In genomic region chr18:44474067-44474411, GRCh38 we compare ENCODE assay signal across 26 cellular contexts.
"Had no signal": no experiment of that assay in that cellular context is flagged by ENCODE, and none has a peak within 500 bp of the region (broad histone marks: within the 10 kb centered on the region; RNA-seq: fewer than 3 reads in every experiment).

No MANE protein-coding gene starts in this region.

- H3K4me2 ChIP-seq: hepatocyte had no signal

- DNase-seq: activated CD4-positive, alpha-beta T cell treated with anti-CD3 and anti-CD28 coated beads for 4 hours; activated CD4-positive, alpha-beta T cell treated with anti-CD3 and anti-CD28 coated beads, Interleukin-2, amount 50 U/mL, for 4 hours; activated naive CD4-positive, alpha-beta T cell treated with Interleukin-2 at 50 U/mL for 16 hours; activated naive CD8-positive, alpha-beta T cell treated with anti-CD3 and anti-CD28 coated beads for 36 hours; activated T-cell treated with anti-CD3 and anti-CD28 coated beads for 4 hours; activated T-cell treated with anti-CD3 and anti-CD28 coated beads, Interleukin-2, amount 50 U/mL, for 72 hours; caudate nucleus; cortex of kidney; effector memory CD8-positive, alpha-beta T cell; naive B cell; stimulated activated CD4-positive, alpha-beta T cell treated with anti-CD3 and anti-CD28 coated beads, Interleukin-12 subunit alpha, Interleukin-12 subunit beta, amount 100 ng/mL, for 4 hours; stimulated activated CD4-positive, alpha-beta T cell treated with anti-CD3 and anti-CD28 coated beads, Interleukin-4, amount 100 ng/mL, for 1 hour; stimulated activated naive CD8-positive, alpha-beta T cell treated with anti-CD3 and anti-CD28 coated beads, Interleukin-15, amount 100 ng/mL, for 72 hours; substantia nigra had no signal

- H3K4me3 Mint-ChIP-seq: activated naive CD8-positive, alpha-beta T cell treated with anti-CD3 and anti-CD28 coated beads for 36 hours; activated T-cell treated with anti-CD3 and anti-CD28 coated beads, Interleukin-2, amount 50 U/mL, for 72 hours; effector memory CD8-positive, alpha-beta T cell; mesothelial cell of epicardium; neural crest cell; stimulated activated naive CD8-positive, alpha-beta T cell treated with anti-CD3 and anti-CD28 coated beads, Interleukin-15, amount 100 ng/mL, for 72 hours; type B pancreatic cell had no signal

- ATAC-seq: activated T-cell treated with anti-CD3 and anti-CD28 coated beads, Interleukin-2, amount 50 U/mL, for 72 hours; effector memory CD8-positive, alpha-beta T cell; gastroesophageal sphincter; sciatic nerve; stimulated activated naive CD8-positive, alpha-beta T cell treated with anti-CD3 and anti-CD28 coated beads, Interleukin-15, amount 100 ng/mL, for 72 hours had no signal

- H3K27ac ChIP-seq: ascending aorta, gastroesophageal sphincter, hepatocyte, skin epidermis, VCaP had no signal

- H3K9me3 ChIP-seq: gastroesophageal sphincter had no signal

- H3K36me3 Mint-ChIP-seq: activated naive CD8-positive, alpha-beta T cell treated with anti-CD3 and anti-CD28 coated beads for 36 hours; mesothelial cell of epicardium; type B pancreatic cell had no signal

- H3K4me1 Mint-ChIP-seq: activated naive CD8-positive, alpha-beta T cell treated with anti-CD3 and anti-CD28 coated beads for 36 hours; stimulated activated naive CD8-positive, alpha-beta T cell treated with anti-CD3 and anti-CD28 coated beads, Interleukin-15, amount 100 ng/mL, for 72 hours had no signal

- H3K4me3 ChIP-seq: ascending aorta, gastroesophageal sphincter, hepatocyte, skin epidermis had no signal

- FAIRE-seq: endothelial cell of umbilical vein, keratinocyte, TTC549 had no signal

- H3K27me3 Mint-ChIP-seq: activated naive CD8-positive, alpha-beta T cell treated with anti-CD3 and anti-CD28 coated beads for 36 hours; stimulated activated naive CD8-positive, alpha-beta T cell treated with anti-CD3 and anti-CD28 coated beads, Interleukin-15, amount 100 ng/mL, for 72 hours had no signal

- H3K27me3 ChIP-seq: ascending aorta, gastroesophageal sphincter, hepatocyte had no signal

- H3K79me2 ChIP-seq: hepatocyte had no signal

- H3K27ac Mint-ChIP-seq: activated naive CD8-positive, alpha-beta T cell treated with anti-CD3 and anti-CD28 coated beads for 36 hours; activated T-cell treated with anti-CD3 and anti-CD28 coated beads, Interleukin-2, amount 50 U/mL, for 72 hours; effector memory CD8-positive, alpha-beta T cell; naive B cell; type B pancreatic cell had no signal

- H2AFZ ChIP-seq: hepatocyte had no signal

- H3K36me3 ChIP-seq: ascending aorta, gastroesophageal sphincter had no signal

- H3K4me1 ChIP-seq: ascending aorta had no signal
